9 cellular contexts compared by ENCODE assay signal in genomic region chr3:128103277-128103676, GRCh38.
"Had no signal": no experiment of that assay in that cellular context is flagged by ENCODE, and none has a peak within 500 bp of the region (broad histone marks: within the 10 kb centered on the region; RNA-seq: fewer than 3 reads in every experiment).

No MANE protein-coding gene starts in this region.

- H2AFZ ChIP-seq: GM23338 had no signal

- H3K4me3 ChIP-seq: GM23338, K562 had no signal

- FAIRE-seq: H1, H54, HTR-8/SVneo, K562 had no signal

- H3K27ac Mint-ChIP-seq: GM23338, H9 had no signal

- DNase-seq: H9, HCEC 1CT, IMR-90, KG1 had no signal

- H3K9me3 Mint-ChIP-seq: GM23338, H9 had no signal

- H3K4me3 Mint-ChIP-seq: GM23338, H9 had no signal

- H3K4me2 ChIP-seq: GM23338 had no signal
